Comparison of ENCODE assay signal across 20 cellular contexts in the genomic region with DNA sequence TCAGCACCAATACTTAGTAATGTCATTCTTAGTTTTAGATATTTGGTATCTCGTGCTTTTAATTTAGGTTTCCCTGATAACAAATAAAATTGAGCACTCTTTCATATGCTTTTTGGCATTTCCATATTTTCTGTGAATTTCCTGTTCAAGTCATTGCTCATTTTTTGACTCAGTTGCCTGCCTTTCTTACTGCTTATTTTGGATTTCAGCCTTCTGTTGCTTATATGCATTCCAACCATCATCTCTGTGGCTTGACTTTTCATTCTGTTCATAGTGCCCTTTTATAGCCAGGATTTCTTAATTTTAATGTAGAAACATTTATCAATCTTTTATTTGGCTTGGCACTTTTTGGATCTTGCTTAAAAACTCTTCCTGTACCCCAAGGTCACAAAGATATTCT.
"Had no signal": no experiment of that assay in that cellular context is flagged by ENCODE, and none has a peak within 500 bp of the region (broad histone marks: within the 10 kb centered on the region; RNA-seq: fewer than 3 reads in every experiment).

No MANE protein-coding gene starts in this region.

- H3K36me3 ChIP-seq: brain microvascular endothelial cell, esophagus muscularis mucosa had no signal

- H3K27ac ChIP-seq: esophagus muscularis mucosa had no signal

- H3K27ac Mint-ChIP-seq: activated CD4-positive, alpha-beta T cell treated with anti-CD3 and anti-CD28 coated beads, Interleukin-2, amount 10 ng/mL, durations not matched to agents 7 days and 5 days; activated CD8-positive, alpha-beta T cell treated with anti-CD3 and anti-CD28 coated beads, Interleukin-2, amount 10 ng/mL, durations not matched to agents 7 days and 5 days; activated T-cell treated with anti-CD3 and anti-CD28 coated beads, Interleukin-2, amount 50 U/mL, for 24 hours; activated T-helper 2 cell treated with anti-CD3 and anti-CD28 coated beads, Interferon-gamma antibody, Interleukin-2, Interleukin-4, amounts not matched to agents 10 μg/mL and 5 μg/mL and 100 μg/mL, durations not matched to agents 14 hours and 24 hours and 36 hours; mesothelial cell of epicardium; nephron; T-helper 1 cell treated with Interleukin-12 subunit alpha and Interleukin-12 subunit beta and Interleukin-4 antibody, amounts not matched to agents 30 μg/mL and 1 μg/mL, for 36 hours had no signal

- H3K27me3 ChIP-seq: brain microvascular endothelial cell, esophagus muscularis mucosa had no signal

- H3K27me3 Mint-ChIP-seq: activated T-cell treated with anti-CD3 and anti-CD28 coated beads, Interleukin-2, amount 50 U/mL, for 24 hours; central memory CD8-positive, alpha-beta T cell had no signal

- ATAC-seq: activated CD4-positive, CD25-positive, alpha-beta regulatory T cell treated with anti-CD3 and anti-CD28 coated beads, Interleukin-2, amount 50 U/mL, for 24 hours; activated CD8-positive, alpha-beta T cell treated with anti-CD3 and anti-CD28 coated beads, Interleukin-2, amount 10 ng/mL, durations not matched to agents 7 days and 5 days had no signal

- H3K36me3 Mint-ChIP-seq: mesothelial cell of epicardium had no signal

- H3K4me3 Mint-ChIP-seq: activated CD4-positive, alpha-beta T cell treated with anti-CD3 and anti-CD28 coated beads, Interleukin-2, amount 10 ng/mL, durations not matched to agents 7 days and 5 days; activated CD8-positive, alpha-beta T cell treated with anti-CD3 and anti-CD28 coated beads, Interleukin-2, amount 10 ng/mL, durations not matched to agents 7 days and 5 days; activated T-cell treated with anti-CD3 and anti-CD28 coated beads, Interleukin-2, amount 50 U/mL, for 24 hours; central memory CD8-positive, alpha-beta T cell; mesothelial cell of epicardium; nephron; T-helper 1 cell treated with Interleukin-12 subunit alpha and Interleukin-12 subunit beta and Interleukin-4 antibody, amounts not matched to agents 30 μg/mL and 1 μg/mL, for 36 hours had no signal

- H3K9me3 Mint-ChIP-seq: activated CD4-positive, alpha-beta T cell treated with anti-CD3 and anti-CD28 coated beads, Interleukin-2, amount 10 ng/mL, durations not matched to agents 7 days and 5 days; activated T-cell treated with anti-CD3 and anti-CD28 coated beads, Interleukin-2, amount 50 U/mL, for 24 hours; activated T-helper 2 cell treated with anti-CD3 and anti-CD28 coated beads, Interferon-gamma antibody, Interleukin-2, Interleukin-4, amounts not matched to agents 10 μg/mL and 5 μg/mL and 100 μg/mL, durations not matched to agents 14 hours and 24 hours and 36 hours; central memory CD8-positive, alpha-beta T cell; mesothelial cell of epicardium; nephron; T-helper 1 cell treated with Interleukin-12 subunit alpha and Interleukin-12 subunit beta and Interleukin-4 antibody, amounts not matched to agents 30 μg/mL and 1 μg/mL, for 36 hours had no signal

- DNase-seq: activated CD4-positive, alpha-beta T cell treated with anti-CD3 and anti-CD28 coated beads, Interleukin-2, amount 10 ng/mL, durations not matched to agents 7 days and 5 days; activated CD8-positive, alpha-beta T cell treated with anti-CD3 and anti-CD28 coated beads, Interleukin-2, amount 10 ng/mL, durations not matched to agents 7 days and 5 days; activated naive CD4-positive, alpha-beta T cell treated with Interleukin-2 at 50 U/mL for 16 hours; activated T-cell treated with anti-CD3 and anti-CD28 coated beads, Interleukin-2, amount 50 U/mL, for 24 hours; anterior cingulate cortex; brain microvascular endothelial cell; cortex of kidney; foreskin melanocyte; hypothalamus; posterior cingulate gyrus; small intestine; stimulated activated CD4-positive, alpha-beta T cell treated with anti-CD3 and anti-CD28 coated beads, Interleukin-4, amount 100 ng/mL, for 1 hour had no signal

- H3K9me3 ChIP-seq: esophagus muscularis mucosa had no signal

- H3K4me3 ChIP-seq: esophagus muscularis mucosa, lung had no signal
